ENCODE assay signal across 10 cellular contexts in the genomic region with DNA sequence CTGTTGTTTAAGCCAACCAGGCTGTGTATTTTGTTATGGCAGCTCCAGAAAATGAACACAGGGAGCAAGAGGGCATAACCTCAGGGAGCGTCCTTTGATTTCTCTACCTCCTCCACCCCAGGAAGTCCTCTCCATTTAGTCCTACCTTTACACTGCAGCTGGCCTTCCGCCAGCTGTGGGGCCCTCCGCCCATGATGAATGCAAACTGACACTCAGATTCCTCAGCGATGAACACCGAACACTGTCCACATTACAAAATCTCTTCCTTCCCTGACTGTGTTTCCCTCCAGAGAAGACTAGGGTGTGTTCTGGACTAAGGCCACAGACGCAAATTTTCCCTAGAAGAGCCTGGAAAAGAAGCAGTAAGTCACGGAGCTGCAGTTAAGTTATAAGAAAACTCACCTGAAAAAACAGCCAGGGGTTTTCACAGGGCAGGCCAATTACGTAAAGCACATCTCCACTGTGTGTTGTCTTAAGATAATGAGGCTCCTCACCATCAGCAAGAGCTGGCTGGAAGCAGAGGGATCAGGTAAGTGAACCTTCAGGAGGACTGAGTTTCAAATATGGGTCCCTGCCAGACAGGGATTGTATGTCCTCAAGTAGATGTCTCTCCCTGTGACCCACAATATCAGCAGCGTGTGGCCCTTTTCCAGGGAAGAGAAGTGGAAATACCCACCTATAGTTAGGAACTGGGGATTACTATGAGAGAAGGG. TPM values are rescaled to one million over a fixed set of nuclear protein-coding genes. Genes with fewer than 3 reads are reported as not detected.
DNase-seq lines count a peak whose midpoint lies in the region; ATAC-seq, FAIRE-seq and TF ChIP-seq lines count a peak whose summit lies in the region.
"Had no signal": no experiment of that assay in that cellular context is flagged by ENCODE, and none has a peak within 500 bp of the region (broad histone marks: within the 10 kb centered on the region; RNA-seq: fewer than 3 reads in every experiment).

No MANE protein-coding gene starts in this region.

- H3K4me1 ChIP-seq in mammary epithelial cell (ENCODE audit: insufficient read depth, low read length) = no peaks in the 10 kb centered on the region
- peaks cover 27% of the 10 kb centered on the region for H3K4me1 ChIP-seq in HepG2 (ENCODE audit: insufficient read depth, low read length)

- ATAC-seq in HepG2 (peak; percentile 94), HG02610 (IDR thresholded peaks at IDR 0.05; ENCODE audit: unreplicated experiment) (no peak), GM21528 (IDR thresholded peaks at IDR 0.05; ENCODE audit: low FRiP score, unreplicated experiment) (no peak)
- ATAC-seq: naive thymus-derived CD8-positive, alpha-beta T cell had no signal

- CTCF ChIA-PET in MCF 10A (lab: Yijun Ruan, JAX) = interaction anchor here (0.5 to 2.0 kb wide), 11 partner anchors 12 to 938 kb away, joined by 3 to 9 read pairs (median 4); no protein-coding TSS in a partner anchor
- CTCF ChIA-PET in mammary epithelial cell (lab: Charles Lee; ENCODE audit: low non-redundant PET) = no interaction called here
- CTCF ChIA-PET in HepG2 (lab: Yijun Ruan, JAX; ENCODE audit: low intra/inter-chr PET ratio, low total read pairs) = no interaction called here

- no peaks in the 10 kb centered on the region for H3K36me3 Mint-ChIP-seq in MCF 10A (ENCODE audit: insufficient read depth, unreplicated experiment)

- H2AFZ ChIP-seq in mammary epithelial cell (ENCODE audit: low read depth, low read length) (no peak overlapping the region), HepG2 (ENCODE audit: low read length) (peak overlapping the region; percentile 52)

- H4K20me1 ChIP-seq in mammary epithelial cell (ENCODE audit: insufficient read depth, low read length) (no peaks in the 10 kb centered on the region), HepG2 (ENCODE audit: insufficient read depth, low read length) (no peaks in the 10 kb centered on the region)

- in situ Hi-C loops in mammary epithelial cell (cut with MboI; ENCODE audit: low sequenced_read_pairs in 2 of 2) = no loop called here
- in situ Hi-C loops in HepG2 (cut with HindIII; ENCODE audit: extremely low pct_ligation_motif_present, low pct_unique_long_range_greater_than_20kb) = no loop called here

- no peak overlapping the region for H3K27ac ChIP-seq in mammary epithelial cell (ENCODE audit: insufficient read depth, low read depth, low read length)
- peak overlapping the region; percentile 19 for H3K27ac ChIP-seq in HepG2 (ENCODE audit: extremely low read length, insufficient read depth, low read length)

- H3K4me1 Mint-ChIP-seq in MCF 10A (ENCODE audit: insufficient read depth, unreplicated experiment) = peaks cover 23% of the 10 kb centered on the region

- H3K36me3 ChIP-seq in mammary epithelial cell (ENCODE audit: insufficient read depth, low read length) (no peaks in the 10 kb centered on the region), HepG2 (replicated peaks in 1 of 2; ENCODE audit: control insufficient read depth in 1 of 2, insufficient read depth in 2 of 2, low read length in 2 of 2) (no peaks in the 10 kb centered on the region)

- peak overlapping the region; percentile 11 for H3K4me3 Mint-ChIP-seq in MCF 10A (ENCODE audit: unreplicated experiment)
- H3K4me3 Mint-ChIP-seq: naive thymus-derived CD8-positive, alpha-beta T cell had no signal

- POLR2A ChIA-PET in MCF 10A (lab: Yijun Ruan, JAX) (interaction anchor here (0.6 to 6.4 kb wide), 14 partner anchors 9 to 431 kb away, joined by 3 to 51 read pairs (median 4); partner anchors contain the start of genes ATP1B1, BLZF1 and NME7), HepG2 (lab: Yijun Ruan, JAX) (interaction anchor here (0.8 to 2.4 kb wide), 3 partner anchors 9 to 45 kb away, joined by 3 to 7 read pairs (median 3); partner anchors contain the start of gene ATP1B1)

- BruUV-seq in MCF 10A (replicated peaks; lab: Mats Ljungman, UMichigan) (TSS peak; percentile 99), mammary epithelial cell (replicated peaks; lab: Mats Ljungman, UMichigan) (no TSS peak), HepG2 (replicated peaks; lab: Mats Ljungman, UMichigan) (no TSS peak)

- dilution Hi-C loops in mammary epithelial cell (cut with HindIII; ENCODE audit: low sequenced_read_pairs) = no loop called here

- H3K27ac Mint-ChIP-seq in MCF 10A (ENCODE audit: low read depth, unreplicated experiment) = peak overlapping the region; percentile 79

- no peak for TF ChIP-seq RAD21 in HepG2 (CRISPR knock-in tag; IDR thresholded peaks at IDR 0.05)

- H3K27me3 ChIP-seq in mammary epithelial cell (ENCODE audit: insufficient read depth, low read length) (no peaks in the 10 kb centered on the region), HepG2 (ENCODE audit: control insufficient read depth in 1 of 2, insufficient read depth in 2 of 2, low read length in 2 of 2) (no peaks in the 10 kb centered on the region; a peak in 2 of 5 replicates)

- H3K9ac ChIP-seq in mammary epithelial cell (ENCODE audit: insufficient read depth, low read length) (no peak overlapping the region), HepG2 (ENCODE audit: insufficient read depth, low read depth, low read length) (0 out of 2 replicates have a peak overlapping the region, but pooled peaks have one; percentile 5)

- TF ChIP-seq EP300 in HepG2 (IDR thresholded peaks at IDR 0.05; ENCODE audit: low read depth in 2 of 2, low read length in 2 of 2) (peak in 1 of 2 experiments; percentile 68; a peak in 2 of 4 replicates), HepG2 (CRISPR knock-in tag; IDR thresholded peaks at IDR 0.05; ENCODE audit: borderline replicate concordance) (peak; percentile 39; the same call in 1 of the 2 replicates)

- H3K9me3 Mint-ChIP-seq in MCF 10A (ENCODE audit: unreplicated experiment) = no peaks in the 10 kb centered on the region

- H3K79me2 ChIP-seq in mammary epithelial cell (ENCODE audit: insufficient read depth, low read length) (no peaks in the 10 kb centered on the region), HepG2 (ENCODE audit: insufficient read depth, low read length) (no peaks in the 10 kb centered on the region)

- intact Hi-C loops in MCF 10A (cut with micrococcal nuclease) = loop anchor here (2.0 kb wide), 1 partner anchor 49 kb away; no protein-coding TSS in a partner anchor
- intact Hi-C loops in mammary epithelial cell (cut with micrococcal nuclease) = no loop called here
- intact Hi-C loops in HepG2 (cut with micrococcal nuclease; ENCODE audit: unreplicated experiment) = no loop called here

- peak; percentile 96 for DNase-seq in MCF 10A (ENCODE audit: unreplicated experiment)
- DNase-seq in mammary epithelial cell = no peak
- DNase-seq in choroid plexus epithelial cell (ENCODE audit: low read depth) = peak; percentile 46
- peak; percentile 85 for DNase-seq in HepG2 (ENCODE audit: low spot score)
- no peak for DNase-seq in ureter (ENCODE audit: low spot score)
- no peak for DNase-seq in activated naive CD4-positive, alpha-beta T cell treated with Interleukin-2 at 50 U/mL for 16 hours
- DNase-seq: naive thymus-derived CD8-positive, alpha-beta T cell; T-helper 9 cell had no signal

- no peaks in the 10 kb centered on the region for H3K9me3 ChIP-seq in mammary epithelial cell (replicated peaks; ENCODE audit: insufficient read depth, low read length)
- peaks cover 4% of the 10 kb centered on the region; the same call in 1 of the 2 replicates for H3K9me3 ChIP-seq in HepG2 (ENCODE audit: low read length)

- WGBS in mammary epithelial cell (ENCODE audit: low coverage, missing lambda C conversion rate) = 97% methylated on average over 9 of the region's 9 CpGs
- 5% methylated on average over 9 of the region's 9 CpGs for WGBS in HepG2 (ENCODE audit: low lambda C conversion rate)

- peak; percentile 75 for FAIRE-seq in HepG2 (lab: Jason Lieb, UNC)

- no peaks in the 10 kb centered on the region for H3K27me3 Mint-ChIP-seq in MCF 10A (ENCODE audit: insufficient read depth, unreplicated experiment)

- no peak overlapping the region for H3K4me3 ChIP-seq in mammary epithelial cell (replicated peaks in 1 of 3; ENCODE audit: insufficient read depth in 1 of 3, low read depth in 2 of 3, low read length in 3 of 3)
- no peak overlapping the region for H3K4me3 ChIP-seq in choroid plexus epithelial cell (ENCODE audit: low read depth, low read length)
- H3K4me3 ChIP-seq in HepG2 (replicated peaks in 1 of 3; ENCODE audit: insufficient read depth in 1 of 3, low read depth in 2 of 3, low read length in 3 of 3) = peak overlapping the region; percentile 1 to 44 (median 32); a peak in 3 of 6 replicates

- no peak overlapping the region for H3K4me2 ChIP-seq in mammary epithelial cell (ENCODE audit: insufficient read depth, low read depth, low read length)
- peak overlapping the region; percentile 76 for H3K4me2 ChIP-seq in HepG2 (ENCODE audit: low read depth, low read length)

- no peak for TF ChIP-seq POLR2A in HepG2 (IDR thresholded peaks at IDR 0.05; ENCODE audit: insufficient read depth in 1 of 2, low read depth in 2 of 2, low read length in 2 of 2)

- TF ChIP-seq CTCF in MCF 10A (IDR thresholded peaks at IDR 0.05; ENCODE audit: unreplicated experiment) (no peak), mammary epithelial cell (conservative IDR thresholded peaks at IDR 0.05 in 1 of 2, IDR thresholded peaks at IDR 0.05 in 1 of 2; ENCODE audit: extremely low read depth in 1 of 2, insufficient read depth in 1 of 2, low read depth in 1 of 2, low read length in 2 of 2) (no peak), choroid plexus epithelial cell (conservative IDR thresholded peaks at IDR 0.05; ENCODE audit: low read depth, low read length) (no peak), HepG2 (CRISPR knock-in tag; IDR thresholded peaks at IDR 0.05) (no peak)

RNA-seq across cellular contexts. Expression of gene ATP1B1, which starts 46.3 kb away (rescaled TPM):
- total RNA-seq in MCF 10A (2022) (20.0 and 24.4 TPM in 2 replicates), mammary epithelial cell (100 to 1,000 TPM in 1 of 2 donors, 10 to 100 TPM in 1; 53.2 to 117 TPM), HepG2 (2016; rRNA removed; fragmentation: Illumina TruSeq; extraction: Trizol) (89.8 and 135 TPM in 2 replicates), ureter (172 TPM)
- polyA plus RNA-seq in mammary epithelial cell (31.0 TPM), HepG2 (2011; rRNA removed) (134 TPM in 2 replicates)
- polyA minus RNA-seq in mammary epithelial cell = 41.2 TPM
- 15.3 and 17.7 TPM in 2 replicates for total RNA-seq in HepG2 (2016; cell fraction: cytosol; rRNA removed; fragmentation: Illumina TruSeq; extraction: Trizol; ENCODE audit: low read depth)
- total RNA-seq in HepG2 (2016; cell fraction: insoluble cytoplasmic fraction; rRNA removed; fragmentation: Illumina TruSeq; extraction: Trizol) = 83.4 and 139 TPM in 2 replicates
- total RNA-seq in HepG2 (2016; cell fraction: membrane; rRNA removed; fragmentation: Illumina TruSeq; extraction: Trizol) = 47.8 and 51.7 TPM in 2 replicates
- total RNA-seq in HepG2 (2016; cell fraction: nucleus; rRNA removed; fragmentation: Illumina TruSeq; extraction: Trizol) = 170 and 186 TPM in 2 replicates
- polyA plus RNA-seq in HepG2 (2011; cell fraction: cytosol; rRNA removed) = 63.8 and 107 TPM in 2 replicates
- 45.7 and 54.4 TPM in 2 replicates for polyA plus RNA-seq in HepG2 (2011; cell fraction: nucleus; rRNA removed)
- polyA plus RNA-seq in HepG2 (2012) = 194 and 216 TPM in 2 replicates
- 12.7 and 13.7 TPM in 2 replicates for polyA plus RNA-seq in HepG2 (2016; cell fraction: cytosol; fragmentation: Illumina TruSeq; extraction: Trizol; ENCODE audit: low read depth)
- 116 and 118 TPM in 2 replicates for polyA plus RNA-seq in HepG2 (2016; cell fraction: insoluble cytoplasmic fraction; fragmentation: Illumina TruSeq; extraction: Trizol; ENCODE audit: low read depth)
- polyA plus RNA-seq in HepG2 (2016; cell fraction: membrane; fragmentation: Illumina TruSeq; extraction: Trizol; ENCODE audit: low read depth) = 31.8 and 33.5 TPM in 2 replicates
- polyA plus RNA-seq in HepG2 (2016; cell fraction: nucleus; fragmentation: Illumina TruSeq; extraction: Trizol; ENCODE audit: insufficient read depth, low read depth) = 298 and 311 TPM in 2 replicates
- 26.2 and 55.9 TPM in 2 replicates for polyA minus RNA-seq in HepG2 (2011; rRNA and poly(A)+ RNA removed; ENCODE audit: low replicate concordance)
- polyA minus RNA-seq in HepG2 (2011; cell fraction: cytosol; rRNA and poly(A)+ RNA removed) = 118 and 143 TPM in 2 replicates
- 93.7 and 117 TPM in 2 replicates for polyA minus RNA-seq in HepG2 (2011; cell fraction: nucleus; rRNA and poly(A)+ RNA removed)

Comparison
In these comparisons a context has a peak if more than half of its experiments do, and no peak if none do; other contexts are left out.
1. DNase-seq: peak in MCF 10A (single experiment), choroid plexus epithelial cell (single experiment) and HepG2 (single experiment); none in mammary epithelial cell (single experiment), ureter (single experiment) and activated naive CD4-positive, alpha-beta T cell treated with Interleukin-2 at 50 U/mL for 16 hours (single experiment).
2. H3K4me3 ChIP-seq: peak in HepG2 (3 of 3); none in mammary epithelial cell (0 of 3) and choroid plexus epithelial cell (single experiment).